15 cellular contexts compared by ENCODE assay signal in genomic region chr1:31564606-31564989, GRCh38. TPM values are rescaled to one million over a fixed set of nuclear protein-coding genes. Genes with fewer than 3 reads are reported as not detected.
DNase-seq lines count a peak whose midpoint lies in the region; ATAC-seq and TF ChIP-seq lines count a peak whose summit lies in the region.
"Had no signal": no experiment of that assay in that cellular context is flagged by ENCODE, and none has a peak within 500 bp of the region (broad histone marks: within the 10 kb centered on the region; RNA-seq: fewer than 3 reads in every experiment).

No MANE protein-coding gene starts in this region.

- POLR2A ChIA-PET in HEK293T (lab: Yijun Ruan, JAX): no interaction called here

- DNase-seq in HEK293T (ENCODE audit: extremely low spot score) (peak; percentile 12), cerebellum (ENCODE audit: low spot score) (peak; percentile 41), mesothelial cell of epicardium (ENCODE audit: low spot score in 2 of 2, unreplicated experiment in 2 of 2) (no peak), uterus (no peak), osteocyte (ENCODE audit: extremely low spot score, unreplicated experiment) (no peak)
- no peak for DNase-seq in activated effector memory CD4-positive, alpha-beta T cell treated with Interleukin-2 at 50 U/mL for 16 hours
- DNase-seq: GDM1, NCI-H1417 treated with DMSO at 0.1 percent for 48 hours had no signal

- H3K4me1 Mint-ChIP-seq in mesothelial cell of epicardium (peaks cover 31% of the 10 kb centered on the region), osteocyte (ENCODE audit: unreplicated experiment) (peaks cover 10% of the 10 kb centered on the region)
- H3K4me1 Mint-ChIP-seq: T-cell had no signal

- H3K27ac ChIP-seq in uterus: peak overlapping the region; percentile 3 to 50
- H3K27ac ChIP-seq: gastroesophageal sphincter, skin epidermis had no signal

- peaks cover 0 to 5% of the 10 kb centered on the region in 2 donors for H3K4me1 ChIP-seq in uterus
- H3K4me1 ChIP-seq: BE2C had no signal

- no peak for ATAC-seq in esophagus mucosa

- H3K27ac Mint-ChIP-seq in mesothelial cell of epicardium (peak overlapping the region; percentile 94), osteocyte (ENCODE audit: unreplicated experiment) (no peak overlapping the region)
- H3K27ac Mint-ChIP-seq: activated naive CD4-positive, alpha-beta T cell treated with anti-CD3 and anti-CD28 coated beads for 36 hours; T-cell had no signal

- H3K27me3 ChIP-seq in uterus: no peaks in the 10 kb centered on the region
- H3K27me3 ChIP-seq: BE2C, colonic mucosa had no signal

- no peak overlapping the region for H3K4me3 ChIP-seq in uterus
- H3K4me3 ChIP-seq: colonic mucosa, gastroesophageal sphincter, skin epidermis had no signal

- H3K4me3 Mint-ChIP-seq in mesothelial cell of epicardium (no peak overlapping the region), osteocyte (ENCODE audit: unreplicated experiment) (no peak overlapping the region)
- H3K4me3 Mint-ChIP-seq: activated naive CD4-positive, alpha-beta T cell treated with anti-CD3 and anti-CD28 coated beads for 36 hours; T-cell had no signal

- peaks cover 10% of the 10 kb centered on the region for H3K36me3 Mint-ChIP-seq in mesothelial cell of epicardium
- no peaks in the 10 kb centered on the region for H3K36me3 Mint-ChIP-seq in osteocyte (ENCODE audit: unreplicated experiment)
- H3K36me3 Mint-ChIP-seq: T-cell had no signal

- TF ChIP-seq POLR2A in uterus (IDR thresholded peaks at IDR 0.05): no peak

- H3K9me3 Mint-ChIP-seq in mesothelial cell of epicardium (peaks cover 18% of the 10 kb centered on the region), osteocyte (ENCODE audit: unreplicated experiment) (no peaks in the 10 kb centered on the region)

- no peaks in the 10 kb centered on the region for H3K27me3 Mint-ChIP-seq in mesothelial cell of epicardium (ENCODE audit: low read depth)
- peaks cover 2% of the 10 kb centered on the region for H3K27me3 Mint-ChIP-seq in osteocyte (ENCODE audit: unreplicated experiment)

- no peak for TF ChIP-seq CTCF in mesothelial cell of epicardium (IDR thresholded peaks at IDR 0.05; ENCODE audit: unreplicated experiment)
- TF ChIP-seq CTCF in uterus (IDR thresholded peaks at IDR 0.05): no peak
- TF ChIP-seq CTCF in osteocyte (IDR thresholded peaks at IDR 0.05): no peak

- intact Hi-C loops in uterus (cut with DNase I; ENCODE audit: low total_unique reads): loop anchor here (5.0 kb wide), 1 partner anchor 33 kb away; no protein-coding TSS in a partner anchor

- H3K36me3 ChIP-seq in uterus: no peaks in the 10 kb centered on the region
- H3K36me3 ChIP-seq: BE2C, colonic mucosa, gastroesophageal sphincter had no signal

- H3K9me3 ChIP-seq in uterus: no peaks in the 10 kb centered on the region
- H3K9me3 ChIP-seq: BE2C, colonic mucosa had no signal

- CTCF ChIA-PET in HEK293T (lab: Yijun Ruan, JAX): interaction anchor here (0.8 to 1.4 kb wide), 3 partner anchors 23 to 64 kb away, joined by 3 to 4 read pairs (median 3); no protein-coding TSS in a partner anchor

TF ChIP-seq in HEK293T, 16 proteins besides CTCF, POLR2A, EP300 and RAD21:
- TF ChIP-seq HDGF (IDR thresholded peaks at IDR 0.05; ENCODE audit: borderline replicate concordance) (no peak), ZNF384 (IDR thresholded peaks at IDR 0.05) (no peak), LEF1 (IDR thresholded peaks at IDR 0.05; ENCODE audit: borderline replicate concordance) (no peak), CTBP1 (IDR thresholded peaks at IDR 0.05; ENCODE audit: borderline replicate concordance) (no peak), ELF4 (IDR thresholded peaks at IDR 0.05) (no peak), FOXK2 (IDR thresholded peaks at IDR 0.05) (no peak), ARNT (IDR thresholded peaks at IDR 0.05) (no peak), TARDBP (IDR thresholded peaks at IDR 0.05) (no peak), NFRKB (IDR thresholded peaks at IDR 0.05) (no peak), FOXA1 (IDR thresholded peaks at IDR 0.05) (no peak), PKNOX1 (IDR thresholded peaks at IDR 0.05) (no peak), L3MBTL2 (conservative IDR thresholded peaks at IDR 0.05) (no peak), BHLHE40 (IDR thresholded peaks at IDR 0.05; ENCODE audit: borderline replicate concordance) (no peak), SUZ12 (IDR thresholded peaks at IDR 0.05) (no peak), SP1 (IDR thresholded peaks at IDR 0.05) (no peak), FOXM1 (IDR thresholded peaks at IDR 0.05; ENCODE audit: borderline replicate concordance) (no peak)

RNA-seq across cellular contexts. Expression of gene TINAGL1, which starts 11.7 kb away (rescaled TPM):
- total RNA-seq in cerebellum (4.5 TPM), mesothelial cell of epicardium (201 to 212 TPM (median 211 TPM) in 3 replicates), uterus (100 to 1,000 TPM; 104 to 247 (median 182) TPM), esophagus mucosa (15.9 TPM), osteocyte (9.2 and 10.0 TPM in 2 replicates)
- total RNA-seq: activated naive CD4-positive, alpha-beta T cell treated with anti-CD3 and anti-CD28 coated beads for 36 hours had no signal

RNA-seq across cellular contexts. Expression of gene HCRTR1, which starts 52.9 kb away (rescaled TPM):
- 0.64 TPM for total RNA-seq in cerebellum
- total RNA-seq in mesothelial cell of epicardium: 0.71 to 1.1 TPM (median 0.98 TPM) in 3 replicates
- not detected for total RNA-seq in uterus
- total RNA-seq in esophagus mucosa: not detected
- 0.50 and 0.73 TPM in 2 replicates for total RNA-seq in osteocyte
- total RNA-seq: activated naive CD4-positive, alpha-beta T cell treated with anti-CD3 and anti-CD28 coated beads for 36 hours; colonic mucosa; T-cell had no signal

Comparison
In these comparisons a context has a peak if more than half of its experiments do, and no peak if none do; other contexts are left out.
1. DNase-seq: peak in HEK293T (single experiment) and cerebellum (single experiment); none in mesothelial cell of epicardium (0 of 2), uterus (0 of 2), activated effector memory CD4-positive, alpha-beta T cell treated with Interleukin-2 at 50 U/mL for 16 hours (single experiment) and osteocyte (single experiment).